In genomic region chr16:1356061-1356900, GRCh38 we compare ENCODE assay signal across 19 cellular contexts. TPM values are rescaled to one million over a fixed set of nuclear protein-coding genes. Genes with fewer than 3 reads are reported as not detected.
DNase-seq lines count a peak whose midpoint lies in the region; ATAC-seq, FAIRE-seq and TF ChIP-seq lines count a peak whose summit lies in the region.
"Had no signal": no experiment of that assay in that cellular context is flagged by ENCODE, and none has a peak within 500 bp of the region (broad histone marks: within the 10 kb centered on the region; RNA-seq: fewer than 3 reads in every experiment).

No MANE protein-coding gene starts in this region.

- no peaks in the 10 kb centered on the region for H4K20me1 ChIP-seq in GM12878 (ENCODE audit: control insufficient read depth, insufficient read depth)

- no peaks in the 10 kb centered on the region for H3K27me3 Mint-ChIP-seq in memory B cell

- intact Hi-C loops in right cardiac atrium (cut with DNase I) (no loop called here), Right ventricle myocardium superior (cut with DNase I) (no loop called here), GM12878 (cut with micrococcal nuclease; ENCODE audit: unreplicated experiment) (no loop called here)

- no peaks in the 10 kb centered on the region for H3K9me3 Mint-ChIP-seq in memory B cell
- H3K9me3 Mint-ChIP-seq: T-cell had no signal

- in situ Hi-C loops in GM12878 (cut with MboI), result no loop called here

- H3K4me3 ChIP-seq in right cardiac atrium (ENCODE audit: low read length) (no peak overlapping the region), GM12878 (no peak overlapping the region)
- H3K4me3 ChIP-seq: MG63, PC-9 had no signal

- H3K27me3 ChIP-seq in right cardiac atrium (ENCODE audit: control insufficient read depth, insufficient read depth), result no peaks in the 10 kb centered on the region
- H3K27me3 ChIP-seq in GM12878 (replicated peaks in 1 of 2; ENCODE audit: control insufficient read depth in 2 of 2, insufficient read depth in 2 of 2, low read length in 1 of 2), result no peaks in the 10 kb centered on the region
- H3K27me3 ChIP-seq: BE2C, MG63 had no signal

- TF ChIP-seq EP300 in GM12878 (IDR thresholded peaks at IDR 0.05; ENCODE audit: borderline replicate concordance in 1 of 2, control insufficient read depth in 1 of 2, low read depth in 2 of 2, low read length in 2 of 2), result no peak

- no peak overlapping the region for H2AFZ ChIP-seq in GM12878 (ENCODE audit: control insufficient read depth, low read depth, low read length)
- H2AFZ ChIP-seq: PC-9 had no signal

- no peak for FAIRE-seq in GM12878 (lab: Jason Lieb, UNC)
- FAIRE-seq: A204.1, G401.6, H54 had no signal

- 0 out of 2 replicates have a peak, but pooled peaks have one; percentile 6 for TF ChIP-seq POLR2A in GM12878 (IDR thresholded peaks at IDR 0.05; ENCODE audit: low read depth, low read length)

- peaks cover 22% of the 10 kb centered on the region for H3K4me1 Mint-ChIP-seq in memory B cell

- no peaks in the 10 kb centered on the region; a peak in 2 of 4 replicates for H3K36me3 ChIP-seq in GM12878 (ENCODE audit: control insufficient read depth in 2 of 2, insufficient read depth in 2 of 2, low read length in 1 of 2)

- RAD21 ChIA-PET in GM12878 (lab: Charles Lee; ENCODE audit: unreplicated experiment), result no interaction called here

- WGBS in right cardiac atrium, result 82% methylated on average over 33 of the region's 33 CpGs
- 73% methylated on average over 28 of the region's 33 CpGs for WGBS in GM12878 (ENCODE audit: insufficient coverage, insufficient replicate concordance, low lambda C conversion rate, missing lambda C conversion rate)

- POLR2A ChIA-PET in GM12878 (lab: Charles Lee), result no interaction called here

- DNase-seq in right cardiac atrium (peak in 1 of 3 donors; percentile 53), Right ventricle myocardium superior (no peak), GM12878 (ENCODE audit: low read depth, low spot score) (no peak), memory B cell (ENCODE audit: low spot score in 2 of 2) (no peak), GM19238 (ENCODE audit: insufficient read length, low spot score) (no peak), NCI-H1694 (lab: John Stamatoyannopoulos, UW) (no peak), GM03348 (ENCODE audit: low spot score) (no peak)
- DNase-seq: BE2C, MG63, NCI-H1417 treated with DMSO at 0.1 percent for 48 hours, NCI-H187 treated with DMSO at 0.1 percent for 48 hours, NCI-H2227 treated with DMSO at 0.1 percent for 48 hours, NCI-H510A, PC-9, T-cell had no signal

- no TSS peak for BruUV-seq in GM12878 (replicated peaks; lab: Mats Ljungman, UMichigan)

- no peak overlapping the region for H3K4me2 ChIP-seq in GM12878 (ENCODE audit: control insufficient read depth, insufficient read depth)
- H3K4me2 ChIP-seq: PC-9 had no signal

- H3K27ac Mint-ChIP-seq in memory B cell, result peak overlapping the region; percentile 78
- H3K27ac Mint-ChIP-seq: T-cell had no signal

- SMC1A ChIA-PET in GM12878 (lab: Charles Lee; ENCODE audit: uncharacterized antibody, unreplicated experiment), result no interaction called here

- H3K4me3 Mint-ChIP-seq in memory B cell, result no peak overlapping the region
- H3K4me3 Mint-ChIP-seq: T-cell had no signal

- no peak for TF ChIP-seq RAD21 in GM12878 (IDR thresholded peaks at IDR 0.05; ENCODE audit: insufficient read depth, low read depth, low read length)

- no peak for TF ChIP-seq CTCF in GM12878 (IDR thresholded peaks at IDR 0.05 in 2 of 3, conservative IDR thresholded peaks at IDR 0.05 in 1 of 3; ENCODE audit: control insufficient read depth in 2 of 3, extremely low read depth in 1 of 3, insufficient read depth in 1 of 3, low read depth in 3 of 3, low read length in 3 of 3)

- H3K27ac ChIP-seq in right cardiac atrium (ENCODE audit: low read length), result no peak overlapping the region
- no peak overlapping the region for H3K27ac ChIP-seq in GM12878 (ENCODE audit: control insufficient read depth, insufficient read depth)
- H3K27ac ChIP-seq: PC-9 had no signal

- peaks cover 4% of the 10 kb centered on the region for H3K36me3 Mint-ChIP-seq in memory B cell
- H3K36me3 Mint-ChIP-seq: T-cell had no signal

- no peak overlapping the region for H3K9ac ChIP-seq in GM12878 (ENCODE audit: control insufficient read depth, insufficient read depth, low read length)

- peaks cover 17% of the 10 kb centered on the region for H3K79me2 ChIP-seq in GM12878 (ENCODE audit: control insufficient read depth, insufficient read depth, low read length)

- no peaks in the 10 kb centered on the region for H3K9me3 ChIP-seq in right cardiac atrium (ENCODE audit: control insufficient read depth, low read length)
- H3K9me3 ChIP-seq in GM12878 (replicated peaks; ENCODE audit: control insufficient read depth, insufficient read depth, low read length), result no peaks in the 10 kb centered on the region
- H3K9me3 ChIP-seq: BE2C, MG63 had no signal

- CTCF ChIA-PET in GM12878 (lab: Yijun Ruan, JAX), result no interaction called here

- ATAC-seq in right cardiac atrium (peak; percentile 7), Right ventricle myocardium superior (ENCODE audit: poor library complexity) (no peak), GM12878 (no peak), memory B cell (ENCODE audit: low read depth) (no peak)
- ATAC-seq: SK-N-SH treated with all-trans-retinoic acid at 6 μM for 48 hours had no signal

- no peaks in the 10 kb centered on the region for H3K4me1 ChIP-seq in right cardiac atrium (ENCODE audit: control insufficient read depth, insufficient read depth, low read length)
- H3K4me1 ChIP-seq in GM12878 (ENCODE audit: control insufficient read depth, insufficient read depth, low read length), result no peaks in the 10 kb centered on the region
- H3K4me1 ChIP-seq: BE2C had no signal

RNA-seq across cellular contexts. Expression of gene GNPTG, which starts 4.5 kb away (rescaled TPM):
- total RNA-seq in right cardiac atrium (10 to 100 TPM; 39.7 to 45.3 (median 43.0) TPM), Right ventricle myocardium superior (30.3 TPM), GM12878 (2014; rRNA removed) (19.8 and 21.9 TPM in 2 replicates), GM12878 (2014; rRNA removed; fragmentation: Illumina TruSeq; extraction: Trizol) (10.7 TPM in 2 replicates), GM12878 (2021) (23.6 and 25.3 TPM in 2 replicates)
- polyA plus RNA-seq in right cardiac atrium (47.1 TPM), GM12878 (2011; rRNA removed) (9.5 and 19.9 TPM in 2 replicates), GM12878 (2014; fragmentation: Illumina TruSeq; extraction: Trizol) (2.5 and 7.9 TPM in 2 replicates), GM12878 (2014; fragmentation: Nextera tagmentation; extraction: Ambion mirVana) (1 to 10 TPM in 1 of 2 experiments, under 1 TPM in 1; 0.80 to 2.4 TPM), GM12878 (2014; rRNA removed) (29.9 and 36.9 TPM in 2 replicates), GM12878 (2016; fragmentation: Nextera tagmentation; extraction: Ambion mirVana) (10 to 100 TPM; 25.9 to 32.6 TPM)
- 14.1 and 16.1 TPM in 2 replicates for total RNA-seq in GM12878 (2013; cell fraction: nucleolus; rRNA removed)
- polyA plus RNA-seq in GM12878 (2011; ENCODE audit: low read depth), result 8.7 TPM
- 27.0 and 37.0 TPM in 2 replicates for polyA plus RNA-seq in GM12878 (2011; cell fraction: cytosol; rRNA removed)
- 63.8 and 81.0 TPM in 2 replicates for polyA plus RNA-seq in GM12878 (2011; cell fraction: nucleus; rRNA removed)
- 21.9 and 23.7 TPM in 2 replicates for polyA plus RNA-seq in GM12878 (2012)
- 7.9 and 8.0 TPM in 2 replicates for polyA minus RNA-seq in GM12878 (2011; rRNA and poly(A)+ RNA removed)
- polyA minus RNA-seq in GM12878 (2011; cell fraction: cytosol; rRNA and poly(A)+ RNA removed), result 7.3 and 8.2 TPM in 2 replicates
- 6.5 and 16.5 TPM in 2 replicates for polyA minus RNA-seq in GM12878 (2011; cell fraction: nucleus; rRNA and poly(A)+ RNA removed)

RNA-seq across cellular contexts. Expression of gene TSR3, which starts 4.6 kb away (rescaled TPM):
- total RNA-seq in right cardiac atrium (10 to 100 TPM; 49.6 to 54.0 (median 52.8) TPM), Right ventricle myocardium superior (52.6 TPM), GM12878 (2014; rRNA removed) (72.7 and 73.7 TPM in 2 replicates), GM12878 (2014; rRNA removed; fragmentation: Illumina TruSeq; extraction: Trizol) (20.9 and 23.4 TPM in 2 replicates), GM12878 (2021) (66.1 and 67.6 TPM in 2 replicates)
- polyA plus RNA-seq in right cardiac atrium (58.5 TPM), GM12878 (2011; rRNA removed) (12.3 and 26.2 TPM in 2 replicates), GM12878 (2014; fragmentation: Illumina TruSeq; extraction: Trizol) (0.81 and 9.9 TPM in 2 replicates), GM12878 (2014; fragmentation: Nextera tagmentation; extraction: Ambion mirVana) (10 to 100 TPM in 1 of 2 experiments, 1 to 10 TPM in 1; 3.4 to 11.2 TPM), GM12878 (2014; rRNA removed) (72.2 and 86.1 TPM in 2 replicates), GM12878 (2016; fragmentation: Nextera tagmentation; extraction: Ambion mirVana) (100 to 1,000 TPM; 101 to 108 TPM)
- total RNA-seq in GM12878 (2013; cell fraction: nucleolus; rRNA removed), result 6.0 and 6.3 TPM in 2 replicates
- 7.7 TPM for polyA plus RNA-seq in GM12878 (2011; ENCODE audit: low read depth)
- 37.2 and 58.2 TPM in 2 replicates for polyA plus RNA-seq in GM12878 (2011; cell fraction: cytosol; rRNA removed)
- 25.4 and 32.3 TPM in 2 replicates for polyA plus RNA-seq in GM12878 (2011; cell fraction: nucleus; rRNA removed)
- 36.1 and 41.1 TPM in 2 replicates for polyA plus RNA-seq in GM12878 (2012)
- 5.3 and 22.8 TPM in 2 replicates for polyA minus RNA-seq in GM12878 (2011; rRNA and poly(A)+ RNA removed)
- polyA minus RNA-seq in GM12878 (2011; cell fraction: cytosol; rRNA and poly(A)+ RNA removed), result 16.0 and 19.3 TPM in 2 replicates
- 6.5 and 9.8 TPM in 2 replicates for polyA minus RNA-seq in GM12878 (2011; cell fraction: nucleus; rRNA and poly(A)+ RNA removed)

RNA-seq across cellular contexts. Expression of gene BAIAP3, which starts 22.8 kb away (rescaled TPM):
- total RNA-seq in right cardiac atrium (1 to 10 TPM in 3 of 4 donors, under 1 TPM in 1; 0.53 to 2.7 (median 2.0) TPM), Right ventricle myocardium superior (3.7 TPM), GM12878 (2014; rRNA removed) (0.17 TPM in 1 of 2 replicates, not detected in the other), GM12878 (2014; rRNA removed; fragmentation: Illumina TruSeq; extraction: Trizol) (not detected in 2 replicates), GM12878 (2021) (0.56 and 0.58 TPM in 2 replicates)
- polyA plus RNA-seq in right cardiac atrium (1.6 TPM), GM12878 (2011; rRNA removed) (0.03 and 0.16 TPM in 2 replicates), GM12878 (2014; fragmentation: Illumina TruSeq; extraction: Trizol) (0.03 TPM in 1 of 2 replicates, not detected in the other), GM12878 (2014; fragmentation: Nextera tagmentation; extraction: Ambion mirVana) (not detected), GM12878 (2014; rRNA removed) (0.56 TPM in 2 replicates), GM12878 (2016; fragmentation: Nextera tagmentation; extraction: Ambion mirVana) (under 1 TPM; 0.14 to 0.31 TPM)
- 0.37 and 0.44 TPM in 2 replicates for total RNA-seq in GM12878 (2013; cell fraction: nucleolus; rRNA removed)
- 0.35 TPM for polyA plus RNA-seq in GM12878 (2011; ENCODE audit: low read depth)
- polyA plus RNA-seq in GM12878 (2011; cell fraction: cytosol; rRNA removed), result 0.03 and 0.15 TPM in 2 replicates
- polyA plus RNA-seq in GM12878 (2011; cell fraction: nucleus; rRNA removed), result 0.99 and 1.3 TPM in 2 replicates
- polyA plus RNA-seq in GM12878 (2012), result 0.70 and 1.6 TPM in 2 replicates
- polyA minus RNA-seq in GM12878 (2011; rRNA and poly(A)+ RNA removed), result not detected in 2 replicates
- not detected in 2 replicates for polyA minus RNA-seq in GM12878 (2011; cell fraction: cytosol; rRNA and poly(A)+ RNA removed)
- polyA minus RNA-seq in GM12878 (2011; cell fraction: nucleus; rRNA and poly(A)+ RNA removed), result 0.19 and 0.48 TPM in 2 replicates

RNA-seq across cellular contexts. Expression of gene UBE2I, which starts 46.8 kb away (rescaled TPM):
- total RNA-seq in right cardiac atrium (10 to 100 TPM; 73.5 to 95.3 (median 87.8) TPM), Right ventricle myocardium superior (77.2 TPM), GM12878 (2014; rRNA removed) (65.2 and 69.3 TPM in 2 replicates), GM12878 (2014; rRNA removed; fragmentation: Illumina TruSeq; extraction: Trizol) (92.2 and 104 TPM in 2 replicates), GM12878 (2021) (180 and 210 TPM in 2 replicates)
- polyA plus RNA-seq in right cardiac atrium (76.5 TPM), GM12878 (2011; rRNA removed) (181 and 188 TPM in 2 replicates), GM12878 (2014; fragmentation: Illumina TruSeq; extraction: Trizol) (243 and 265 TPM in 2 replicates), GM12878 (2014; fragmentation: Nextera tagmentation; extraction: Ambion mirVana) (10 to 100 TPM; 47.5 to 51.5 TPM), GM12878 (2014; rRNA removed) (203 and 205 TPM in 2 replicates), GM12878 (2016; fragmentation: Nextera tagmentation; extraction: Ambion mirVana) (100 to 1,000 TPM; 200 to 204 TPM)
- 139 and 148 TPM in 2 replicates for total RNA-seq in GM12878 (2013; cell fraction: nucleolus; rRNA removed)
- polyA plus RNA-seq in GM12878 (2011; ENCODE audit: low read depth), result 82.4 TPM
- 110 and 129 TPM in 2 replicates for polyA plus RNA-seq in GM12878 (2011; cell fraction: cytosol; rRNA removed)
- 167 and 229 TPM in 2 replicates for polyA plus RNA-seq in GM12878 (2011; cell fraction: nucleus; rRNA removed)
- polyA plus RNA-seq in GM12878 (2012), result 115 and 125 TPM in 2 replicates
- polyA minus RNA-seq in GM12878 (2011; rRNA and poly(A)+ RNA removed), result 94.4 and 94.6 TPM in 2 replicates
- polyA minus RNA-seq in GM12878 (2011; cell fraction: cytosol; rRNA and poly(A)+ RNA removed), result 48.2 and 58.6 TPM in 2 replicates
- 56.3 and 111 TPM in 2 replicates for polyA minus RNA-seq in GM12878 (2011; cell fraction: nucleus; rRNA and poly(A)+ RNA removed)

RNA-seq across cellular contexts. Expression of gene UNKL, which starts 58.2 kb away (rescaled TPM):
- total RNA-seq in right cardiac atrium (10 to 100 TPM in 3 of 4 donors, 1 to 10 TPM in 1; 6.3 to 16.4 (median 14.2) TPM), Right ventricle myocardium superior (13.6 TPM), GM12878 (2014; rRNA removed) (7.5 and 12.4 TPM in 2 replicates), GM12878 (2014; rRNA removed; fragmentation: Illumina TruSeq; extraction: Trizol) (3.5 and 5.4 TPM in 2 replicates), GM12878 (2021) (18.4 and 21.6 TPM in 2 replicates)
- polyA plus RNA-seq in right cardiac atrium (8.7 TPM), GM12878 (2011; rRNA removed) (8.9 and 11.2 TPM in 2 replicates), GM12878 (2014; fragmentation: Illumina TruSeq; extraction: Trizol) (1.1 and 2.1 TPM in 2 replicates), GM12878 (2014; fragmentation: Nextera tagmentation; extraction: Ambion mirVana) (under 1 TPM; 0.40 to 0.57 TPM), GM12878 (2014; rRNA removed) (15.1 and 20.7 TPM in 2 replicates), GM12878 (2016; fragmentation: Nextera tagmentation; extraction: Ambion mirVana) (1 to 10 TPM; 8.6 to 9.6 TPM)
- 59.6 and 66.8 TPM in 2 replicates for total RNA-seq in GM12878 (2013; cell fraction: nucleolus; rRNA removed)
- polyA plus RNA-seq in GM12878 (2011; ENCODE audit: low read depth), result 6.8 TPM
- 8.2 and 12.7 TPM in 2 replicates for polyA plus RNA-seq in GM12878 (2011; cell fraction: cytosol; rRNA removed)
- 109 and 131 TPM in 2 replicates for polyA plus RNA-seq in GM12878 (2011; cell fraction: nucleus; rRNA removed)
- 10.9 and 18.3 TPM in 2 replicates for polyA plus RNA-seq in GM12878 (2012)
- 4.3 and 6.6 TPM in 2 replicates for polyA minus RNA-seq in GM12878 (2011; rRNA and poly(A)+ RNA removed)
- 6.7 and 10.3 TPM in 2 replicates for polyA minus RNA-seq in GM12878 (2011; cell fraction: cytosol; rRNA and poly(A)+ RNA removed)
- 14.6 and 20.2 TPM in 2 replicates for polyA minus RNA-seq in GM12878 (2011; cell fraction: nucleus; rRNA and poly(A)+ RNA removed)

Comparison
In these comparisons a context has a peak if more than half of its experiments do, and no peak if none do; other contexts are left out.
1. ATAC-seq: peak in right cardiac atrium (2 of 2); none in Right ventricle myocardium superior (single experiment), GM12878 (single experiment) and memory B cell (single experiment).